ENCODE assay signal across 12 cellular contexts in genomic region chr11:107679255-107680024, GRCh38. TPM values are rescaled to one million over a fixed set of nuclear protein-coding genes. Genes with fewer than 3 reads are reported as not detected.
DNase-seq lines count a peak whose midpoint lies in the region; FAIRE-seq lines count a peak whose summit lies in the region.
"Had no signal": no experiment of that assay in that cellular context is flagged by ENCODE, and none has a peak within 500 bp of the region (broad histone marks: within the 10 kb centered on the region; RNA-seq: fewer than 3 reads in every experiment).

No MANE protein-coding gene starts in this region.

- peak; percentile 76 for FAIRE-seq in HTR-8/SVneo (lab: Jason Lieb, UNC)

- peak; percentile 17 for DNase-seq in DMS53 (lab: John Stamatoyannopoulos, UW)
- DNase-seq in DMS53 treated with DMSO at 0.1 percent for 48 hours (lab: John Stamatoyannopoulos, UW; ENCODE audit: unreplicated experiment), result no peak
- no peak for DNase-seq in HTR-8/SVneo (ENCODE audit: insufficient read length, low spot score)
- DNase-seq in SW480 (ENCODE audit: low spot score), result peak; percentile 23
- peak; percentile 25 for DNase-seq in renal cortical epithelial cell (ENCODE audit: low read depth)
- no peak for DNase-seq in NCI-H2029 (lab: John Stamatoyannopoulos, UW)
- no peak for DNase-seq in GM19238 (ENCODE audit: insufficient read length, low spot score)
- no peak for DNase-seq in OCI-M2 (lab: John Stamatoyannopoulos, UW; ENCODE audit: unreplicated experiment)
- DNase-seq: Caco-2; CD8-positive, alpha-beta memory T cell; GOT3; H9 had no signal

RNA-seq across cellular contexts. Expression of gene SLN, which starts 32.4 kb away (rescaled TPM):
- total RNA-seq in renal cortical epithelial cell, result 2.4 and 12.9 TPM in 2 replicates
- total RNA-seq: Caco-2; CD8-positive, alpha-beta memory T cell; H9 had no signal

Comparison
In these comparisons a context has a peak if more than half of its experiments do, and no peak if none do; other contexts are left out.
1. DNase-seq: peak in DMS53 (single experiment), SW480 (single experiment) and renal cortical epithelial cell (single experiment); none in DMS53 treated with DMSO at 0.1 percent for 48 hours (single experiment), HTR-8/SVneo (single experiment), NCI-H2029 (single experiment), GM19238 (single experiment) and OCI-M2 (single experiment).